ENCODE assay signal across 3 cellular contexts in the genomic region with DNA sequence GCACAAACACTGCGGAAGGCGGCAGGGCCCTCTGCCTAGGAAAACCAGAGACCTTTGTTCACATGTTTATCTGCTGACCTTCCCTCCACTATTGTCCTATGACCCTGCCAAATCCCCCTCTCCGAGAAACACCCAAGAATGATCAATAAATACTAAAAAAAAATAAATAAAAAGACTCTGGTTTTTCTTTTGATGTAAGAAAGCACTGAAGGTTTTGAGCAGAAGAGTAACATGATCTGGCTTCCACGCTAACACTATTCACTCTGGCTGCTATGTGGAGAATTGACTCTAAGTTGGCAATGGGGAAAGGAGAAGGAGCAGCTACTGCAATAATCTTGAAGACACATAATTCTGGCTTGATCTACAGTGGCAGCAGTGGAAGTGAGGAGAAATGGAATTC. TPM values are rescaled to one million over a fixed set of nuclear protein-coding genes. Genes with fewer than 3 reads are reported as not detected.
"Had no signal": no experiment of that assay in that cellular context is flagged by ENCODE, and none has a peak within 500 bp of the region (broad histone marks: within the 10 kb centered on the region; RNA-seq: fewer than 3 reads in every experiment).

No MANE protein-coding gene starts in this region.

RNA-seq across cellular contexts. Expression of a gene that starts 7.7 kb away (rescaled TPM):
- total RNA-seq: GM23248, H4, HT1080 had no signal
- polyA plus RNA-seq: GM23248 had no signal
